In the genomic region with DNA sequence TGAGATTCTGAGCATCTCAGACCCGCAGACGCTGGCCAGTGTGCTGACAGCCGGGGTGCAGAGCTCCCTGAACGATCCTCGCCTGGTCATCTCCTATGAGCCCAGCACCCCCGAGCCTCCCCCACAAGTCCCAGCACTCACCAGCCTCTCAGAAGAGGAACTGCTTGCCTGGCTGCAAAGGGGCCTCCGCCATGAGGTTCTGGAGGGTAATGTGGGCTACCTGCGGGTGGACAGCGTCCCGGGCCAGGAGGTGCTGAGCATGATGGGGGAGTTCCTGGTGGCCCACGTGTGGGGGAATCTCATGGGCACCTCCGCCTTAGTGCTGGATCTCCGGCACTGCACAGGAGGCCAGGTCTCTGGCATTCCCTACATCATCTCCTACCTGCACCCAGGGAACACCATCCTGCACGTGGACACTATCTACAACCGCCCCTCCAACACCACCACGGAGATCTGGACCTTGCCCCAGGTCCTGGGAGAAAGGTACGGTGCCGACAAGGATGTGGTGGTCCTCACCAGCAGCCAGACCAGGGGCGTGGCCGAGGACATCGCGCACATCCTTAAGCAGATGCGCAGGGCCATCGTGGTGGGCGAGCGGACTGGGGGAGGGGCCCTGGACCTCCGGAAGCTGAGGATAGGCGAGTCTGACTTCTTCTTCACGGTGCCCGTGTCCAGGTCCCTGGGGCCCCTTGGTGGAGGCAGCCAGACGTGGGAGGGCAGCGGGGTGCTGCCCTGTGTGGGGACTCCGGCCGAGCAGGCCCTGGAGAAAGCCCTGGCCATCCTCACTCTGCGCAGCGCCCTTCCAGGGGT, we compare ENCODE assay signal across 23 cellular contexts. TPM values are rescaled to one million over a fixed set of nuclear protein-coding genes. Genes with fewer than 3 reads are reported as not detected.
"Had no signal": no experiment of that assay in that cellular context is flagged by ENCODE, and none has a peak within 500 bp of the region (broad histone marks: within the 10 kb centered on the region; RNA-seq: fewer than 3 reads in every experiment).

No MANE protein-coding gene starts in this region.

- H3K4me3 Mint-ChIP-seq: naive thymus-derived CD8-positive, alpha-beta T cell; neural progenitor cell; type B pancreatic cell had no signal

- H3K27ac Mint-ChIP-seq: naive thymus-derived CD8-positive, alpha-beta T cell; neural progenitor cell had no signal

- H3K4me1 ChIP-seq: neural progenitor cell, parathyroid adenoma, psoas muscle, thyroid gland had no signal

- FAIRE-seq: urothelium cell line had no signal

- H2AFZ ChIP-seq: hepatocyte, neural progenitor cell, parathyroid adenoma had no signal

- H3K79me2 ChIP-seq: hepatocyte, parathyroid adenoma had no signal

- H3K4me2 ChIP-seq: hepatocyte, neural progenitor cell had no signal

- H3K9me3 Mint-ChIP-seq: naive thymus-derived CD8-positive, alpha-beta T cell; neural progenitor cell; type B pancreatic cell had no signal

- DNase-seq: effector CD8-positive, alpha-beta T cell; foreskin melanocyte; kidney glomerular epithelial cell; mammary epithelial cell; mucosa of descending colon; naive thymus-derived CD8-positive, alpha-beta T cell; occipital lobe; stimulated activated CD4-positive, alpha-beta T cell treated with anti-CD3 and anti-CD28 coated beads, Interleukin-2, amount 100 ng/mL, for 24 hours; stimulated activated naive CD4-positive, alpha-beta T cell treated with Interleukin-2 at 50 U/mL for 16 hours; thyroid gland had no signal

- H3K4me3 ChIP-seq: coronary artery, dorsolateral prefrontal cortex, hepatocyte, mucosa of descending colon, neural progenitor cell, psoas muscle, thyroid gland had no signal

- H3K36me3 Mint-ChIP-seq: naive thymus-derived CD8-positive, alpha-beta T cell; neural progenitor cell; type B pancreatic cell had no signal

- H3K27me3 ChIP-seq: hepatocyte, neural progenitor cell, thyroid gland had no signal

- ATAC-seq: mucosa of descending colon; naive thymus-derived CD8-positive, alpha-beta T cell; psoas muscle had no signal

- H3K36me3 ChIP-seq: neural progenitor cell, thyroid gland had no signal

- H3K27me3 Mint-ChIP-seq: naive thymus-derived CD8-positive, alpha-beta T cell had no signal

- H3K27ac ChIP-seq: coronary artery, dorsolateral prefrontal cortex, hepatocyte, neural progenitor cell, parathyroid adenoma, psoas muscle, thyroid gland had no signal

- H3K9ac ChIP-seq: neural progenitor cell, parathyroid adenoma had no signal

- H3K9me3 ChIP-seq: mucosa of descending colon, psoas muscle, thyroid gland had no signal

- H3K4me1 Mint-ChIP-seq: naive thymus-derived CD8-positive, alpha-beta T cell had no signal

RNA-seq across cellular contexts. Expression of a gene that starts 0.7 kb away (rescaled TPM):
- total RNA-seq: cerebellum; liver; mammary epithelial cell; mucosa of descending colon; naive thymus-derived CD8-positive, alpha-beta T cell; occipital lobe; psoas muscle; sciatic nerve; skeletal muscle tissue; thyroid gland had no signal
- polyA plus RNA-seq: esophagus; liver; mammary epithelial cell; naive thymus-derived CD8-positive, alpha-beta T cell; psoas muscle had no signal

RNA-seq across cellular contexts. Expression of a gene that starts 26.6 kb away (rescaled TPM):
- total RNA-seq: cerebellum; hepatocyte; mammary epithelial cell; mucosa of descending colon; naive thymus-derived CD8-positive, alpha-beta T cell; occipital lobe; psoas muscle; sciatic nerve; skeletal muscle tissue; thyroid gland had no signal
- polyA plus RNA-seq: esophagus; mammary epithelial cell; naive thymus-derived CD8-positive, alpha-beta T cell; psoas muscle had no signal

RNA-seq across cellular contexts. Expression of a gene that starts 35.2 kb away (rescaled TPM):
- total RNA-seq: naive thymus-derived CD8-positive, alpha-beta T cell had no signal
- polyA plus RNA-seq: naive thymus-derived CD8-positive, alpha-beta T cell had no signal

RNA-seq across cellular contexts. Expression of a gene that starts 48.9 kb away (rescaled TPM):
- total RNA-seq: mammary epithelial cell had no signal
- polyA plus RNA-seq: mammary epithelial cell had no signal
